ENCODE assay signal across 8 cellular contexts in genomic region chr19:2240881-2241760, GRCh38. TPM values are rescaled to one million over a fixed set of nuclear protein-coding genes. Genes with fewer than 3 reads are reported as not detected.
DNase-seq lines count a peak whose midpoint lies in the region; TF ChIP-seq lines count a peak whose summit lies in the region.
"Had no signal": no experiment of that assay in that cellular context is flagged by ENCODE, and none has a peak within 500 bp of the region (broad histone marks: within the 10 kb centered on the region; RNA-seq: fewer than 3 reads in every experiment).

No MANE protein-coding gene starts in this region.

- no peak for TF ChIP-seq CTCF in spleen (IDR thresholded peaks at IDR 0.05 in 8 of 11, conservative IDR thresholded peaks at IDR 0.05 in 3 of 11)

- H3K27ac ChIP-seq in HUES6 (ENCODE audit: low read depth, low read length) (no peak overlapping the region), spleen (peak overlapping the region in 7 of 8 donors; percentile 36 to 100 (median 96))

- 67 to 79% (median 75%) methylated on average over 34 to 41 of the region's 41 CpGs for WGBS in spleen, 5 donors

- H3K27me3 Mint-ChIP-seq in activated naive CD8-positive, alpha-beta T cell: no peaks in the 10 kb centered on the region

- H3K4me3 Mint-ChIP-seq in activated naive CD8-positive, alpha-beta T cell: peak overlapping the region; percentile 99

- H3K4me3 ChIP-seq in HUES6 (ENCODE audit: low read depth, low read length) (peak overlapping the region; percentile 57; the same call in 1 of the 2 replicates), iPS-15b (ENCODE audit: low read depth, low read length) (peak overlapping the region; percentile 20), spleen (peak overlapping the region in 4 of 8 donors; percentile 35 to 98 (median 44)), H7 (ENCODE audit: insufficient read depth, low read depth, low read length) (no peak overlapping the region)

- peaks cover 12% of the 10 kb centered on the region for H3K36me3 Mint-ChIP-seq in activated naive CD8-positive, alpha-beta T cell

- H3K4me1 Mint-ChIP-seq in activated naive CD8-positive, alpha-beta T cell (ENCODE audit: low read depth): peaks cover 57% of the 10 kb centered on the region

- H3K4me1 ChIP-seq in HUES6 (ENCODE audit: control insufficient read depth, insufficient read depth, low read length) (peaks cover 30% of the 10 kb centered on the region), iPS-15b (ENCODE audit: control insufficient read depth, insufficient read depth, low read length) (peaks cover 13% of the 10 kb centered on the region), spleen (peaks cover 55 to 80% (median 63%) of the 10 kb centered on the region in 6 donors)

- peak overlapping the region; percentile 58 for H3K27ac Mint-ChIP-seq in activated naive CD8-positive, alpha-beta T cell

- H3K9me3 ChIP-seq in HUES6 (ENCODE audit: control insufficient read depth, insufficient read depth, low read depth, low read length): no peaks in the 10 kb centered on the region
- H3K9me3 ChIP-seq in iPS-15b (ENCODE audit: control insufficient read depth, insufficient read depth, low read length): no peaks in the 10 kb centered on the region
- no peaks in the 10 kb centered on the region for H3K9me3 ChIP-seq in spleen

- no peak for DNase-seq in spleen
- no peak for DNase-seq in H7
- no peak for DNase-seq in NCI-H146 treated with DMSO at 0.1 percent for 48 hours (lab: John Stamatoyannopoulos, UW; ENCODE audit: unreplicated experiment)
- no peak for DNase-seq in Ammon's horn (ENCODE audit: low spot score)
- DNase-seq: NCI-H1930 had no signal

- no peak for TF ChIP-seq POLR2A in spleen (IDR thresholded peaks at IDR 0.05)

- no peaks in the 10 kb centered on the region for H3K9me3 Mint-ChIP-seq in activated naive CD8-positive, alpha-beta T cell (ENCODE audit: low read depth)

- H3K9ac ChIP-seq in HUES6 (ENCODE audit: low read length) (peak overlapping the region; percentile 54), iPS-15b (ENCODE audit: low read depth, low read length) (peak overlapping the region; percentile 41)

- H3K36me3 ChIP-seq in HUES6 (ENCODE audit: control insufficient read depth, insufficient read depth, low read length): peaks cover 63% of the 10 kb centered on the region
- H3K36me3 ChIP-seq in iPS-15b (ENCODE audit: control insufficient read depth, insufficient read depth, low read length): peaks cover 44% of the 10 kb centered on the region
- peaks cover 2 to 53% (median 33%) of the 10 kb centered on the region in 6 donors for H3K36me3 ChIP-seq in spleen
- H3K36me3 ChIP-seq in H7 (replicated peaks; ENCODE audit: control insufficient read depth, insufficient read depth, low read length): peaks cover 24% of the 10 kb centered on the region

- intact Hi-C loops in spleen (cut with DNase I; ENCODE audit: low total_unique reads): no loop called here

- no peaks in the 10 kb centered on the region for H3K27me3 ChIP-seq in HUES6 (ENCODE audit: control insufficient read depth, insufficient read depth, low read length)
- H3K27me3 ChIP-seq in iPS-15b (ENCODE audit: control insufficient read depth, insufficient read depth, low read length): no peaks in the 10 kb centered on the region
- no peaks in the 10 kb centered on the region for H3K27me3 ChIP-seq in spleen (replicated peaks in 1 of 7)
- H3K27me3 ChIP-seq in H7 (ENCODE audit: control insufficient read depth, insufficient read depth, low read length): no peaks in the 10 kb centered on the region

RNA-seq across cellular contexts. Expression of gene SF3A2, which starts 4.5 kb away (rescaled TPM):
- total RNA-seq in spleen: 10 to 100 TPM; 28.5 to 79.7 (median 66.6) TPM
- 10 to 100 TPM; 35.1 to 50.4 (median 37.7) TPM for polyA plus RNA-seq in spleen
- 107 and 115 TPM in 2 replicates for total RNA-seq in H7 (2014; rRNA removed; shearing (Covaris generic))

RNA-seq across cellular contexts. Expression of gene PLEKHJ1, which starts 5.0 kb away (rescaled TPM):
- total RNA-seq in spleen: 10 to 100 TPM; 37.7 to 66.6 (median 45.6) TPM
- polyA plus RNA-seq in spleen: 100 to 1,000 TPM in 1 of 3 donors, 10 to 100 TPM in 2; 78.5 to 117 (median 91.8) TPM
- 269 and 295 TPM in 2 replicates for total RNA-seq in H7 (2014; rRNA removed; shearing (Covaris generic))

RNA-seq across cellular contexts. Expression of gene AMH, which starts 8.0 kb away (rescaled TPM):
- 1 to 10 TPM in 4 of 7 donors, under 1 TPM in 3; 0.79 to 5.7 (median 2.1) TPM for total RNA-seq in spleen
- polyA plus RNA-seq in spleen: 1 to 10 TPM in 1 of 3 donors, under 1 TPM in 2; 0.20 to 1.2 (median 0.58) TPM
- 10.5 and 12.8 TPM in 2 replicates for total RNA-seq in H7 (2014; rRNA removed; shearing (Covaris generic))

RNA-seq across cellular contexts. Expression of gene JSRP1, which starts 15.1 kb away (rescaled TPM):
- total RNA-seq in spleen: 1 to 10 TPM; 1.2 to 4.8 (median 3.4) TPM
- polyA plus RNA-seq in spleen: 1 to 10 TPM; 1.2 to 3.0 (median 2.8) TPM
- not detected in 2 replicates for total RNA-seq in H7 (2014; rRNA removed; shearing (Covaris generic))

RNA-seq across cellular contexts. Expression of gene PEAK3, which starts 40.9 kb away (rescaled TPM):
- total RNA-seq in spleen: 10 to 100 TPM in 2 of 7 donors, 1 to 10 TPM in 5; 5.7 to 17.4 (median 6.8) TPM
- under 1 TPM; 0.30 to 0.93 (median 0.50) TPM for polyA plus RNA-seq in spleen
- not detected in 2 replicates for total RNA-seq in H7 (2014; rRNA removed; shearing (Covaris generic))
